In the genomic region with DNA sequence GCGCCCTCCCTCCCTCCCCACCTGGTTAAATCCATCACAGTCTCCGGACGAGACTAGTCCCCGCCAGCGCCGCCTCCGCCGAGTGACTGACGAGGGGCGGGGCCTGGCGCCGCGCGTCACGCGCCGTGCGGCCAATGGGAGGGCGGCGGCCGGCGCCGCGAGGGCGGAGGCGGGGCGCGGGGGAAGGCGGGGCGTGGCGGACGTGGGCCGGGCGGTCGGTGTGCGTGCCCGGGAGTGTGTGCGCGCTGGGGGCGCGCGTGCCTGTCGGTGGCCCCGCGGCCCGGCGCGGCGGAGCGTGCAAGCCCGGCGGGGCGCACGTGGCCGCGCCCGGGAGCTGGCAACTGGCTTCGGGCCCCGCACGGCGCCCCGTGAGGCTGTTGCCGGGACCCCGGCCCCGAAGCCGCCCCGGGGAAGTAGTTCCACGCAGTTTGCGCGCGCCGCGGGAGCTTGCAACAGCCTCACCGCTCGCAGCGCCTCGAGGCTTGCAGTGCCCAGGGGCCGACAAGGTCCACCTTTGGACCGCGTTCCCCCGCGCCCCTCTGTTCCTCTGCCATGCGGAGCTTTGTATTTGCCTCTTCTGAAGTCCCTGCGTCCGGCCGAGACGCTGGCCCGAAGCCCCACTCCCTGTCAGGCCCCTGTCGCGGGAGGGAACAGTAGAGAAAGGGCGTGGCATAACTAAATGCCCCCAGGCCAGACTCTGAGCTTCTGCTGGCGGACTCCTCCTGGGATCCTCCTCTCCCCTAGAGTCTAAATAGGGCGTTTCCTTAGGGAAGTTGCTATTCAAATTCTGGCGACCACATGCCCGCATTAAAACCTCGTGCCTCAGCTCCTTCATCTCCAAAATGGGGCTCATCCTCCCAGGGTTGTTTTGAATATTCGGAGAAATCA, we compare ENCODE assay signal across 8 cellular contexts. TPM values are rescaled to one million over a fixed set of nuclear protein-coding genes. Genes with fewer than 3 reads are reported as not detected.
DNase-seq lines count a peak whose midpoint lies in the region; ATAC-seq and TF ChIP-seq lines count a peak whose summit lies in the region.

No MANE protein-coding gene starts in this region.

- intact Hi-C loops in left colon (cut with DNase I, micrococcal nuclease) = no loop called here

- peak; percentile 45 for DNase-seq in AG09309 (ENCODE audit: low read depth)
- peak; percentile 30 for DNase-seq in NCI-H345 treated with DMSO at 0.1 percent for 48 hours (lab: John Stamatoyannopoulos, UW; ENCODE audit: unreplicated experiment)
- DNase-seq in activated CD4-positive, alpha-beta T cell treated with anti-CD3 and anti-CD28 coated beads for 4 hours = peak; percentile 92 to 93
- DNase-seq in left colon = peak; percentile 89 to 95
- peak; percentile 75 to 88 (median 86) for DNase-seq in stimulated activated CD4-positive, alpha-beta T cell treated with anti-CD3 and anti-CD28 coated beads, Interleukin-1b, Interleukin-23, amount 100 ng/mL, for 24 hours (ENCODE audit: low read depth in 4 of 4, low spot score in 1 of 4)

- TF ChIP-seq CTCF in AG09309 (IDR thresholded peaks at IDR 0.05; ENCODE audit: control insufficient read depth, insufficient read depth, low read depth, low read length, missing control alignments) = no peak

- H3K4me3 ChIP-seq in AG09309 (ENCODE audit: control insufficient read depth, low read depth, low read length) = peak overlapping the region; percentile 91

- peak; percentile 84 for ATAC-seq in GM18907 (IDR thresholded peaks at IDR 0.05; ENCODE audit: unreplicated experiment)
- peak; percentile 89 for ATAC-seq in HG03108 (IDR thresholded peaks at IDR 0.05; ENCODE audit: unreplicated experiment)
- peak; percentile 91 for ATAC-seq in left colon

- H3K27ac ChIP-seq in cingulate gyrus (ENCODE audit: low read depth, low read length) = peak overlapping the region; percentile 66

RNA-seq across cellular contexts. Expression of a gene that starts 0.9 kb away (rescaled TPM):
- 10 to 100 TPM; 14.4 to 19.1 TPM for total RNA-seq in left colon

Comparison
In these comparisons a context has a peak if more than half of its experiments do, and no peak if none do; other contexts are left out.
1. Peak in every context shown above with its lines: DNase-seq, ATAC-seq, H3K4me3 ChIP-seq and H3K27ac ChIP-seq.
2. DNase-seq: peak in every context shown above with its lines; median percentile 92 in activated CD4-positive, alpha-beta T cell treated with anti-CD3 and anti-CD28 coated beads for 4 hours; 92 in left colon; 86 in stimulated activated CD4-positive, alpha-beta T cell treated with anti-CD3 and anti-CD28 coated beads, Interleukin-1b, Interleukin-23, amount 100 ng/mL, for 24 hours; 45 in AG09309; 30 in NCI-H345 treated with DMSO at 0.1 percent for 48 hours.